8 cellular contexts compared by ENCODE assay signal in the genomic region with DNA sequence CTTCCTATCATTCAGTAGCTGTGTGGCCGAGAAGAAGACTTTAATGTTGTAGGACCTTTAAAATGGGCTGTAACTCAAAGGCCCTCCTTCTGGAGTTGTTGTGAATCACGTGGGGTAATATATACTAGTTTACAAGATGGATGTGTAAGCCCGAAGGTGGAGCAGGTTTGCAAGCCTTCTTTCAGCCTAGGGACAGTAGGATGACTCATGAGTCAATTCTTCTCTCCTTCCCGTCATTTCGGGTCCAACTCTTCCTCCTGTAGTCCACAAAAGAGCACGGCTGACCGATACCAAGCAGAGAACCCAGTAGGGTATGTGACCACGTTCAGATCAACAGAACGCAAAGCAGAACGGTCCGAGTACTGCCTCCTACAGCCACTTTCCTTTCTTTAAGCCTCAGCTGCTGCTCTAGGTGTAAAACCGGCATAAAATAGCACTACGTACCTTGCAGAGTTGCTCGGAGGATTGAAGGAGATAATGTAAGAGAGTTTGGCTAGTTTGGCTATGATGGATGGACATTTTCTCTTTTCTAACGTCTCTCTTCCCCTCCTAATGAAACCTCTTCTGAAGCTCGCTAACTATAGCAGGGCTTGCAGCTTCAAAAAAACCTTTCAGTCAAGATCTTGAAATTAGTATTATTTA. TPM values are rescaled to one million over a fixed set of nuclear protein-coding genes. Genes with fewer than 3 reads are reported as not detected.
DNase-seq lines count a peak whose midpoint lies in the region; ATAC-seq and TF ChIP-seq lines count a peak whose summit lies in the region.

No MANE protein-coding gene starts in this region.

- H4K20me1 ChIP-seq in PC-3 (ENCODE audit: low read length): 0 out of 2 replicates have a peak, but pooled peaks cover 7% of the 10 kb centered on the region

- peak overlapping the region; percentile 69 for H3K9ac ChIP-seq in PC-3 (ENCODE audit: low read length)

- H3K4me1 ChIP-seq in PC-3 (ENCODE audit: insufficient read depth, low read length): peaks cover 10% of the 10 kb centered on the region; the same call in 1 of the 2 replicates

- H3F3A ChIP-seq in PC-3 (ENCODE audit: low read length, unreplicated experiment): peaks cover 4% of the 10 kb centered on the region

- DNase-seq in PC-3 (peak; percentile 86), globus pallidus (ENCODE audit: low spot score) (peak; percentile 21), progenitor cell of endocrine pancreas (ENCODE audit: low spot score, unreplicated experiment) (no peak), NCI-H2107 treated with DMSO at 0.1 percent for 48 hours (lab: John Stamatoyannopoulos, UW; ENCODE audit: unreplicated experiment) (no peak)
- peak; percentile 24 for DNase-seq in activated T-helper 2 cell treated with anti-CD3 and anti-CD28 coated beads, Interferon-gamma antibody, Interleukin-2, Interleukin-4, amounts not matched to agents 10 μg/mL and 5 μg/mL and 100 μg/mL, durations not matched to agents 14 hours and 24 hours and 36 hours (ENCODE audit: low spot score)

- peak overlapping the region; percentile 90 for H3K4me2 ChIP-seq in PC-3 (ENCODE audit: low read length)

- intact Hi-C loops in PC-3 (cut with micrococcal nuclease): loop anchor here (1.0 to 5.0 kb wide), 5 partner anchors 42 to 87 kb away; no protein-coding TSS in a partner anchor
- intact Hi-C loops in activated T-helper 2 cell treated with anti-CD3 and anti-CD28 coated beads, Interferon-gamma antibody, Interleukin-2, Interleukin-4, amounts not matched to agents 10 μg/mL and 5 μg/mL and 100 μg/mL, durations not matched to agents 14 hours and 24 hours and 36 hours (cut with micrococcal nuclease): loop anchor here (1.0 to 5.0 kb wide), 5 partner anchors 16 to 207 kb away; partner anchors contain the start of gene XPOT

- ATAC-seq in GM19023 (IDR thresholded peaks at IDR 0.05; ENCODE audit: unreplicated experiment) (peak; percentile 19), HG03439 (IDR thresholded peaks at IDR 0.05; ENCODE audit: unreplicated experiment) (peak; percentile 25), PC-3 (peak; percentile 54)

- no peaks in the 10 kb centered on the region for H3K9me3 Mint-ChIP-seq in activated T-helper 2 cell treated with anti-CD3 and anti-CD28 coated beads, Interferon-gamma antibody, Interleukin-2, Interleukin-4, amounts not matched to agents 10 μg/mL and 5 μg/mL and 100 μg/mL, durations not matched to agents 14 hours and 24 hours and 36 hours
- H3K9me3 Mint-ChIP-seq in progenitor cell of endocrine pancreas (ENCODE audit: low read depth): no peaks in the 10 kb centered on the region

- no peaks in the 10 kb centered on the region for H3K27me3 ChIP-seq in PC-3 (ENCODE audit: low read length)

- peak overlapping the region; percentile 100 for H3K27ac ChIP-seq in C4-2B
- peak overlapping the region; percentile 78 for H3K27ac ChIP-seq in PC-3 (ENCODE audit: low read length)

- BruUV-seq in PC-3 (replicated peaks; lab: Mats Ljungman, UMichigan): no TSS peak

- no peaks in the 10 kb centered on the region for H3K27me3 Mint-ChIP-seq in activated T-helper 2 cell treated with anti-CD3 and anti-CD28 coated beads, Interferon-gamma antibody, Interleukin-2, Interleukin-4, amounts not matched to agents 10 μg/mL and 5 μg/mL and 100 μg/mL, durations not matched to agents 14 hours and 24 hours and 36 hours (ENCODE audit: low read depth)
- no peaks in the 10 kb centered on the region for H3K27me3 Mint-ChIP-seq in progenitor cell of endocrine pancreas

- peak overlapping the region; percentile 86 for H3K4me3 Mint-ChIP-seq in activated T-helper 2 cell treated with anti-CD3 and anti-CD28 coated beads, Interferon-gamma antibody, Interleukin-2, Interleukin-4, amounts not matched to agents 10 μg/mL and 5 μg/mL and 100 μg/mL, durations not matched to agents 14 hours and 24 hours and 36 hours (ENCODE audit: low read depth)
- H3K4me3 Mint-ChIP-seq in progenitor cell of endocrine pancreas (ENCODE audit: low read depth): peak overlapping the region; percentile 89

- TF ChIP-seq CTCF in C4-2B (conservative IDR thresholded peaks at IDR 0.05) (no peak), PC-3 (conservative IDR thresholded peaks at IDR 0.05; ENCODE audit: low read depth, low read length) (no peak), progenitor cell of endocrine pancreas (IDR thresholded peaks at IDR 0.05; ENCODE audit: unreplicated experiment) (no peak)

- POLR2A ChIA-PET in PC-3 (lab: Charles Lee; ENCODE audit: unreplicated experiment): interaction anchor here (0.6 kb wide), 2 partner anchors 15 to 64 kb away, joined by 3 to 4 read pairs; no protein-coding TSS in a partner anchor

- H3K4me1 Mint-ChIP-seq in activated T-helper 2 cell treated with anti-CD3 and anti-CD28 coated beads, Interferon-gamma antibody, Interleukin-2, Interleukin-4, amounts not matched to agents 10 μg/mL and 5 μg/mL and 100 μg/mL, durations not matched to agents 14 hours and 24 hours and 36 hours (ENCODE audit: low read depth): peaks cover 25% of the 10 kb centered on the region
- H3K4me1 Mint-ChIP-seq in progenitor cell of endocrine pancreas (ENCODE audit: low read depth): peaks cover 15% of the 10 kb centered on the region

- peak overlapping the region; percentile 75 for H2AFZ ChIP-seq in PC-3 (ENCODE audit: low read length)

- CTCF ChIA-PET in PC-3 (lab: Charles Lee): interaction anchor here (0.8 to 1.2 kb wide), 3 partner anchors 42 to 89 kb away, joined by 3 to 5 read pairs (median 3); no protein-coding TSS in a partner anchor

- H3K27ac Mint-ChIP-seq in activated T-helper 2 cell treated with anti-CD3 and anti-CD28 coated beads, Interferon-gamma antibody, Interleukin-2, Interleukin-4, amounts not matched to agents 10 μg/mL and 5 μg/mL and 100 μg/mL, durations not matched to agents 14 hours and 24 hours and 36 hours: peak overlapping the region; percentile 87
- peak overlapping the region; percentile 94 for H3K27ac Mint-ChIP-seq in progenitor cell of endocrine pancreas

- no peaks in the 10 kb centered on the region for H3K9me3 ChIP-seq in PC-3 (ENCODE audit: low read length)

- peaks cover 14% of the 10 kb centered on the region for H3K36me3 Mint-ChIP-seq in activated T-helper 2 cell treated with anti-CD3 and anti-CD28 coated beads, Interferon-gamma antibody, Interleukin-2, Interleukin-4, amounts not matched to agents 10 μg/mL and 5 μg/mL and 100 μg/mL, durations not matched to agents 14 hours and 24 hours and 36 hours (ENCODE audit: low read depth)
- no peaks in the 10 kb centered on the region for H3K36me3 Mint-ChIP-seq in progenitor cell of endocrine pancreas (ENCODE audit: insufficient read depth)

- H3K9me2 ChIP-seq in PC-3 (replicated peaks; ENCODE audit: low read length): no peaks in the 10 kb centered on the region

- H3K79me2 ChIP-seq in PC-3 (ENCODE audit: low read length): peaks cover 36% of the 10 kb centered on the region

- peak overlapping the region; percentile 69 for H3K4me3 ChIP-seq in PC-3 (ENCODE audit: low read length)

- no peaks in the 10 kb centered on the region for H3K36me3 ChIP-seq in PC-3 (ENCODE audit: low read depth, low read length)

RNA-seq across cellular contexts. Expression of gene RASSF3, which starts 1.3 kb away (rescaled TPM):
- total RNA-seq in PC-3 (2014; rRNA removed) (13.4 and 19.1 TPM in 2 replicates), progenitor cell of endocrine pancreas (18.8 and 20.7 TPM in 2 replicates)
- total RNA-seq in activated T-helper 2 cell treated with anti-CD3 and anti-CD28 coated beads, Interferon-gamma antibody, Interleukin-2, Interleukin-4, amounts not matched to agents 10 μg/mL and 5 μg/mL and 100 μg/mL, durations not matched to agents 14 hours and 24 hours and 36 hours: 35.7 and 35.8 TPM in 2 replicates

Comparison
In these comparisons a context has a peak if more than half of its experiments do, and no peak if none do; other contexts are left out.
1. DNase-seq: peak in PC-3 (single experiment), activated T-helper 2 cell treated with anti-CD3 and anti-CD28 coated beads, Interferon-gamma antibody, Interleukin-2, Interleukin-4, amounts not matched to agents 10 μg/mL and 5 μg/mL and 100 μg/mL, durations not matched to agents 14 hours and 24 hours and 36 hours (single experiment) and globus pallidus (single experiment); none in progenitor cell of endocrine pancreas (single experiment) and NCI-H2107 treated with DMSO at 0.1 percent for 48 hours (single experiment).
2. Peak in every context shown above with its lines, with median percentiles within 50 percentile points of each other: ATAC-seq.